ENCODE assay signal across 8 cellular contexts in genomic region chr6:70310063-70310694, GRCh38. TPM values are rescaled to one million over a fixed set of nuclear protein-coding genes. Genes with fewer than 3 reads are reported as not detected.
DNase-seq lines count a peak whose midpoint lies in the region; ATAC-seq, FAIRE-seq and TF ChIP-seq lines count a peak whose summit lies in the region.

No MANE protein-coding gene starts in this region.

- dilution Hi-C loops in keratinocyte (cut with MboI; ENCODE audit: extremely low pct_ligation_motif_present, low sequenced_read_pairs) = no loop called here

- intact Hi-C loops in aorta (cut with DNase I) = loop anchor here in 1 of 2 donors (5.0 kb wide), 1 partner anchor 57 kb away; no protein-coding TSS in a partner anchor

- H3K4me2 ChIP-seq in keratinocyte (ENCODE audit: control insufficient read depth, extremely low read depth, insufficient read depth, low read depth, low read length) = no peak overlapping the region

- H3K9me1 ChIP-seq in keratinocyte (ENCODE audit: control insufficient read depth, extremely low read depth, insufficient read depth, low read length) = no peaks in the 10 kb centered on the region

- H3K4me3 ChIP-seq in keratinocyte (ENCODE audit: control insufficient read depth in 2 of 3, extremely low read depth in 1 of 3, insufficient read depth in 2 of 3, low read depth in 1 of 3, low read length in 3 of 3) (no peak overlapping the region), aorta (ENCODE audit: low read length in 2 of 2) (no peak overlapping the region)

- peak in 2 of 3 experiments; percentile 43 to 53 for TF ChIP-seq CTCF in keratinocyte (optimal IDR thresholded peaks at IDR 0.05 in 1 of 3, IDR thresholded peaks at IDR 0.05 in 1 of 3, conservative IDR thresholded peaks at IDR 0.05 in 1 of 3; ENCODE audit: extremely low read depth in 1 of 3, insufficient read depth in 2 of 3, low read length in 3 of 3)

- no peak overlapping the region for H3K9ac ChIP-seq in keratinocyte (ENCODE audit: control insufficient read depth, extremely low read depth, insufficient read depth, low read length)

- peak; percentile 58 for FAIRE-seq in keratinocyte (lab: Jason Lieb, UNC)

- WGBS in aorta, 2 donors = 14 to 17% methylated on average over 4 of the region's 4 CpGs

- H3K4me1 ChIP-seq in keratinocyte (ENCODE audit: control insufficient read depth, extremely low read depth, insufficient read depth, low read length) (no peaks in the 10 kb centered on the region), aorta (ENCODE audit: control insufficient read depth in 1 of 2, insufficient read depth in 2 of 2, low read length in 2 of 2) (no peaks in the 10 kb centered on the region)

- H3K9me3 ChIP-seq in keratinocyte (ENCODE audit: control insufficient read depth, low read depth, low read length) = no peaks in the 10 kb centered on the region
- no peaks in the 10 kb centered on the region for H3K9me3 ChIP-seq in aorta (ENCODE audit: control insufficient read depth, low read length)

- no peak for ATAC-seq in aorta (ENCODE audit: low FRiP score)
- ATAC-seq in stimulated activated naive CD8-positive, alpha-beta T cell treated with anti-CD3 and anti-CD28 coated beads, Interleukin-15, Interleukin-2, amounts not matched to agents 100 U/mL and 50 U/mL, for 24 hours = no peak

- H4K20me1 ChIP-seq in keratinocyte (ENCODE audit: control insufficient read depth, extremely low read depth, insufficient read depth, low read length) = peaks cover 9% of the 10 kb centered on the region

- DNase-seq in NCI-H510A treated with DMSO at 0.1 percent for 48 hours (lab: John Stamatoyannopoulos, UW) (peak; percentile 5), NCI-H510A (lab: John Stamatoyannopoulos, UW) (no peak), M059J (ENCODE audit: low read depth) (peak; percentile 59), amniotic epithelial cell (ENCODE audit: low read depth) (peak; percentile 47), keratinocyte (ENCODE audit: low read depth, low spot score) (no peak), aorta (no peak)
- DNase-seq in stimulated activated naive CD8-positive, alpha-beta T cell treated with anti-CD3 and anti-CD28 coated beads, Interleukin-15, Interleukin-2, amounts not matched to agents 100 U/mL and 50 U/mL, for 24 hours = no peak
- no peak for DNase-seq in activated CD4-positive, alpha-beta T cell treated with anti-CD3 and anti-CD28 coated beads, Interleukin-2, amount 50 U/mL, for 4 hours

- H3K27me3 ChIP-seq in keratinocyte (ENCODE audit: control insufficient read depth, extremely low read depth, insufficient read depth, low read length) (peaks cover 57% of the 10 kb centered on the region), aorta (ENCODE audit: control insufficient read depth in 1 of 2, insufficient read depth in 2 of 2, low read length in 1 of 2) (no peaks in the 10 kb centered on the region)

- no peaks in the 10 kb centered on the region for H3K36me3 ChIP-seq in keratinocyte (ENCODE audit: control insufficient read depth in 2 of 2, extremely low read depth in 1 of 2, insufficient read depth in 2 of 2, low read length in 2 of 2)
- H3K36me3 ChIP-seq in aorta (ENCODE audit: control insufficient read depth in 1 of 2, insufficient read depth in 2 of 2, low read length in 1 of 2) = no peaks in the 10 kb centered on the region

- no peak overlapping the region for H3K27ac ChIP-seq in keratinocyte (ENCODE audit: control insufficient read depth, insufficient read depth, low read length)
- H3K27ac ChIP-seq in aorta (ENCODE audit: low read depth in 1 of 2, low read length in 2 of 2) = no peak overlapping the region

- no peaks in the 10 kb centered on the region for H3K79me2 ChIP-seq in keratinocyte (ENCODE audit: control insufficient read depth, insufficient read depth, low read length)

- H2AFZ ChIP-seq in keratinocyte (ENCODE audit: control insufficient read depth, low read length) = no peak overlapping the region

RNA-seq across cellular contexts. Expression of gene COL9A1, which starts 7.3 kb away (rescaled TPM):
- total RNA-seq in M059J (2014; rRNA removed; shearing (Covaris generic)) = not detected in 2 replicates
- polyA plus RNA-seq in keratinocyte (not detected in 3 replicates), aorta (1 to 10 TPM in 1 of 2 donors, not detected in 1; 1.3 TPM)
- not detected for polyA plus RNA-seq in keratinocyte (2011; ENCODE audit: low read depth)
- not detected in 2 replicates for polyA plus RNA-seq in keratinocyte (2011; cell fraction: cytosol; rRNA removed)
- 0.11 TPM in 1 of 2 replicates, not detected in the other for polyA plus RNA-seq in keratinocyte (2011; cell fraction: nucleus; rRNA removed)
- not detected in 2 replicates for polyA plus RNA-seq in keratinocyte (2012; ENCODE audit: low replicate concordance)
- polyA minus RNA-seq in keratinocyte = not detected in 3 replicates
- polyA minus RNA-seq in keratinocyte (2011; cell fraction: cytosol; rRNA and poly(A)+ RNA removed) = not detected
- not detected in 2 replicates for polyA minus RNA-seq in keratinocyte (2011; cell fraction: nucleus; rRNA and poly(A)+ RNA removed)
- not detected for total RNA-seq in aorta

Comparison
In these comparisons a context has a peak if more than half of its experiments do, and no peak if none do; other contexts are left out.
1. DNase-seq: peak in NCI-H510A treated with DMSO at 0.1 percent for 48 hours (single experiment), M059J (single experiment) and amniotic epithelial cell (single experiment); none in NCI-H510A (single experiment), keratinocyte (single experiment), aorta (0 of 2), stimulated activated naive CD8-positive, alpha-beta T cell treated with anti-CD3 and anti-CD28 coated beads, Interleukin-15, Interleukin-2, amounts not matched to agents 100 U/mL and 50 U/mL, for 24 hours (single experiment) and activated CD4-positive, alpha-beta T cell treated with anti-CD3 and anti-CD28 coated beads, Interleukin-2, amount 50 U/mL, for 4 hours (0 of 2).